In the genomic region with DNA sequence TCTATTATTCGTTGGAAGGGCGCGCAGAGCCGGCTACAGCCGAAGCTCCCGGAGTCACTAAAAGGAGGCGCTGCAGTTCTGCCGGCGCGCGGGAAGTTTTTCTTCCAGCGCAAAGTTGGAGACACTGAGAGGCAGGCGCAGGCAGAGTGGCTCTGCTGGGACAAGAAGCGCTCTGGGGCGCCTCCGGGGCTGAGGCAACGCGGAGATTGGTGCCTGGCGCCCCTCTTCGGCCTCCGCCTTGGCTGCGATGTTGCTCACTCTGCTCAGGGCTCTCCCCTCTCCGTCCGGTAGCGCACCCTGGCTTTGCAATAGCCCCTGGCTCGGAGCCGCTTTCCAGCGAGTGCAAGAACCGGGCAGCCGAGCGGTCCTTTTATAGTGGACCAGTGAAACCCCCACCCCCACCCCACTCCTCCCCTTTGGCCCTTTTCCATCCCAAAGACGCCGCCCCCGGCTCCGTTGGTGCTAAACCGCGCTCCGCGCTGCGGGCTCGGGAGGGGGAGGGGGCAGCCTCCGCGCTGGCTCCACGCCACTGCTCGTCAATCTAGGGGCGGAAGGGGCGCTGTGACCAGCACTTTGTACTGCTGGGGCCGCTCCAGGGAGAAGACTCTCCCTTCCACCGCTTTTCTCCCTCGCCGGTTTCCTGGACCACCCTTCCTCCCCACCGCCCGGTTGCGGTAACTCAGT, we compare ENCODE assay signal across 8 cellular contexts. TPM values are rescaled to one million over a fixed set of nuclear protein-coding genes. Genes with fewer than 3 reads are reported as not detected.
A peak's percentile ranks its signal among the peaks of the same experiment; 100 is the strongest.
DNase-seq lines count a peak whose midpoint lies in the region; ATAC-seq and TF ChIP-seq lines count a peak whose summit lies in the region.

TSS of gene ADAMTS1 (minus strand) at position 344 of the 684 bp plus-strand sequence. CDS start 455 bp downstream, outside the sequence.

- no peak within 1 kb of the TSS for H3K27ac Mint-ChIP-seq in activated T-cell treated with anti-CD3 and anti-CD28 coated beads, Interleukin-2, amount 50 U/mL, for 72 hours

- H3K27ac ChIP-seq in urinary bladder (ENCODE audit: low read depth) = peak within 1 kb of the TSS; percentile 83

- H3K36me3 Mint-ChIP-seq in activated T-cell treated with anti-CD3 and anti-CD28 coated beads, Interleukin-2, amount 50 U/mL, for 72 hours (ENCODE audit: insufficient read depth in 2 of 2) = peaks cover 0 to 2% of the 10 kb centered on the region in 2 donors

- H3K4me3 ChIP-seq in fibroblast of villous mesenchyme (ENCODE audit: low read depth, low read length) (peak within 1 kb of the TSS; percentile 99), urinary bladder (ENCODE audit: low read depth, low read length) (peak within 1 kb of the TSS; percentile 79)

- no peak for TF ChIP-seq CTCF in fibroblast of villous mesenchyme (IDR thresholded peaks at IDR 0.05; ENCODE audit: insufficient read depth, low read depth, low read length)

- peaks cover under 1% of the 10 kb centered on the region for H3K36me3 ChIP-seq in urinary bladder (ENCODE audit: insufficient read depth)

- DNase-seq in COLO829 (ENCODE audit: low spot score) = peak; percentile 50
- DNase-seq in Kasumi-1 (lab: John Stamatoyannopoulos, UW) = peak; percentile 42 to 54
- DNase-seq in activated T-cell treated with anti-CD3 and anti-CD28 coated beads, Interleukin-2, amount 50 U/mL, for 72 hours = peak; percentile 26 to 44
- peak; percentile 94 for DNase-seq in fibroblast of villous mesenchyme (ENCODE audit: low read depth)
- DNase-seq in myocyte (ENCODE audit: low read depth) = peak; percentile 93
- DNase-seq in stimulated activated CD4-positive, alpha-beta T cell treated with anti-CD3 and anti-CD28 coated beads, Interleukin-1b, Interleukin-23, amount 100 ng/mL, for 48 hours = no peak
- DNase-seq in DMS79 (lab: John Stamatoyannopoulos, UW) = no peak

- H3K27me3 Mint-ChIP-seq in activated T-cell treated with anti-CD3 and anti-CD28 coated beads, Interleukin-2, amount 50 U/mL, for 72 hours (ENCODE audit: low read depth) = peaks cover 67% of the 10 kb centered on the region

- H3K4me1 ChIP-seq in urinary bladder (ENCODE audit: insufficient read depth) = no peaks in the 10 kb centered on the region

- H3K4me3 Mint-ChIP-seq in activated T-cell treated with anti-CD3 and anti-CD28 coated beads, Interleukin-2, amount 50 U/mL, for 72 hours = peak within 1 kb of the TSS; percentile 79 to 86

- H3K9me3 Mint-ChIP-seq in activated T-cell treated with anti-CD3 and anti-CD28 coated beads, Interleukin-2, amount 50 U/mL, for 72 hours = no peaks in the 10 kb centered on the region

- peak; percentile 59 to 62 for ATAC-seq in activated T-cell treated with anti-CD3 and anti-CD28 coated beads, Interleukin-2, amount 50 U/mL, for 72 hours (replicated peaks in 1 of 2)

- H3K4me1 Mint-ChIP-seq in activated T-cell treated with anti-CD3 and anti-CD28 coated beads, Interleukin-2, amount 50 U/mL, for 72 hours (ENCODE audit: low read depth) = peaks cover 42% of the 10 kb centered on the region

- WGBS in urinary bladder = under 1% methylated on average over 54 of the region's 54 CpGs

RNA-seq across cellular contexts. Expression of gene ADAMTS1, which starts in this region (rescaled TPM):
- under 1 TPM in 1 of 2 donors, not detected in 1; 0.31 TPM for total RNA-seq in activated T-cell treated with anti-CD3 and anti-CD28 coated beads, Interleukin-2, amount 50 U/mL, for 72 hours
- 177 and 589 TPM in 2 replicates for total RNA-seq in fibroblast of villous mesenchyme
- total RNA-seq in myocyte = 21.4 and 23.0 TPM in 2 replicates
- polyA plus RNA-seq in myocyte (2012) = 38.5 TPM
- 96.6 TPM for total RNA-seq in urinary bladder
- 299 TPM for polyA plus RNA-seq in urinary bladder

Comparison
In these comparisons a context has a peak if more than half of its experiments do, and no peak if none do; other contexts are left out.
1. RNA of gene ADAMTS1 (total RNA-seq): 177 to 589 TPM in fibroblast of villous mesenchyme, 96.6 TPM in urinary bladder (single experiment) and 21.4 to 23.0 TPM in myocyte; 0.31 TPM in activated T-cell treated with anti-CD3 and anti-CD28 coated beads, Interleukin-2, amount 50 U/mL, for 72 hours; every median in the first group is over 10 times any median in the second.
2. Peak in DNase-seq and ATAC-seq in activated T-cell treated with anti-CD3 and anti-CD28 coated beads, Interleukin-2, amount 50 U/mL, for 72 hours; RNA of the gene not detected or under 1 TPM.
3. DNase-seq: peak in COLO829 (single experiment), Kasumi-1 (2 of 2), fibroblast of villous mesenchyme (single experiment) and myocyte (single experiment); none in stimulated activated CD4-positive, alpha-beta T cell treated with anti-CD3 and anti-CD28 coated beads, Interleukin-1b, Interleukin-23, amount 100 ng/mL, for 48 hours (single experiment) and DMS79 (single experiment).